Comparison of ENCODE assay signal across 10 cellular contexts in the genomic region with DNA sequence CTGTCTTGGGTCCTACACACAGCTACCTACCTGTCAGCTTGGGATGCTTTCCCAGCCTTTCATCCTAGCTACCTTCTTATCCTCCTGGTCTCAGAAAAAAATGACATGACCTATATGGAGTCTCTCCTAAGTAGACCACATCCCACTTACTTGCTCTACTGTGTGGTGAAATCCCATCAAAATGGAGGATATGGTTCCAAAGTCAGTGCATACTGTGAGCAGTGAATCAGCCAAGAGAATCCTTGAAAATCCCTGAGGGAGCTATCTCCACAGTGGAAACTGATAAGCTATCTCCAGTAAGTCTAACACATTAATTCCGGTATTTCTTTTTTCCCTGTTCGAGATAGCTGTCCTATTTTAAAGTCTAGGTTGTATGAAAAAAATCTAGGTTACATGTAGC.
"Had no signal": no experiment of that assay in that cellular context is flagged by ENCODE, and none has a peak within 500 bp of the region (broad histone marks: within the 10 kb centered on the region; RNA-seq: fewer than 3 reads in every experiment).

No MANE protein-coding gene starts in this region.

- H3K27ac Mint-ChIP-seq: activated naive CD4-positive, alpha-beta T cell treated with anti-CD3 and anti-CD28 coated beads, Interleukin-2, amount 10 ng/mL, durations not matched to agents 7 days and 5 days; activated T-helper 2 cell treated with anti-CD3 and anti-CD28 coated beads, Interferon-gamma antibody, Interleukin-2, Interleukin-4, amounts not matched to agents 10 μg/mL and 5 μg/mL and 100 μg/mL, durations not matched to agents 14 hours and 24 hours and 36 hours; memory B cell had no signal

- H3K27ac ChIP-seq: stomach, thoracic aorta had no signal

- H3K4me3 Mint-ChIP-seq: activated naive CD4-positive, alpha-beta T cell treated with anti-CD3 and anti-CD28 coated beads, Interleukin-2, amount 10 ng/mL, durations not matched to agents 7 days and 5 days; brain; memory B cell had no signal

- DNase-seq: activated naive CD4-positive, alpha-beta T cell treated with anti-CD3 and anti-CD28 coated beads, Interleukin-2, amount 10 ng/mL, durations not matched to agents 7 days and 5 days; posterior cingulate gyrus; stomach; T-helper 2 cell had no signal

- H3K36me3 ChIP-seq: stomach, thoracic aorta had no signal

- H3K27me3 Mint-ChIP-seq: brain, memory B cell had no signal

- H3K9me3 ChIP-seq: stomach, thoracic aorta had no signal

- H3K9me3 Mint-ChIP-seq: activated naive CD4-positive, alpha-beta T cell treated with anti-CD3 and anti-CD28 coated beads, Interleukin-2, amount 10 ng/mL, durations not matched to agents 7 days and 5 days had no signal

- H3K4me3 ChIP-seq: stomach, thoracic aorta had no signal

- H3K27me3 ChIP-seq: stomach had no signal

- H3K36me3 Mint-ChIP-seq: activated naive CD4-positive, alpha-beta T cell treated with anti-CD3 and anti-CD28 coated beads, Interleukin-2, amount 10 ng/mL, durations not matched to agents 7 days and 5 days; brain had no signal

- ATAC-seq: activated CD4-positive, CD25-positive, alpha-beta regulatory T cell treated with anti-CD3 and anti-CD28 coated beads, Interleukin-2, amount 50 U/mL, for 24 hours; left lobe of liver had no signal
